Comparison of ENCODE assay signal across 9 cellular contexts in genomic region chr10:30456262-30456661, GRCh38. TPM values are rescaled to one million over a fixed set of nuclear protein-coding genes. Genes with fewer than 3 reads are reported as not detected.
DNase-seq lines count a peak whose midpoint lies in the region; ATAC-seq, FAIRE-seq and TF ChIP-seq lines count a peak whose summit lies in the region.
"Had no signal": no experiment of that assay in that cellular context is flagged by ENCODE, and none has a peak within 500 bp of the region (broad histone marks: within the 10 kb centered on the region; RNA-seq: fewer than 3 reads in every experiment).

No MANE protein-coding gene starts in this region.

- H3K4me1 ChIP-seq in skeletal muscle tissue (ENCODE audit: control insufficient read depth in 3 of 3, insufficient read depth in 3 of 3, low read length in 3 of 3) (peaks cover 27 to 41% (median 30%) of the 10 kb centered on the region in 3 donors), kidney (ENCODE audit: control insufficient read depth in 1 of 2, insufficient read depth in 1 of 2, low read depth in 1 of 2, low read length in 2 of 2) (peaks cover 0 to 15% of the 10 kb centered on the region in 2 donors)

- H3K27ac ChIP-seq in skeletal muscle tissue (ENCODE audit: low read depth, low read length) (peak overlapping the region; percentile 74), kidney (ENCODE audit: low read depth in 2 of 2, low read length in 2 of 2) (peak overlapping the region in 1 of 2 donors; percentile 84)

- no peak for TF ChIP-seq CTCF in kidney (IDR thresholded peaks at IDR 0.05; ENCODE audit: borderline replicate concordance, extremely low read depth, insufficient read depth)

- H3K36me3 Mint-ChIP-seq in activated naive CD8-positive, alpha-beta T cell, result peaks cover 12% of the 10 kb centered on the region

- H3K9me3 Mint-ChIP-seq in activated naive CD8-positive, alpha-beta T cell (ENCODE audit: low read depth), result no peaks in the 10 kb centered on the region

- no peak for FAIRE-seq in kidney (lab: Jason Lieb, UNC)
- FAIRE-seq: TTC549 had no signal

- H3K27me3 Mint-ChIP-seq in activated naive CD8-positive, alpha-beta T cell, result no peaks in the 10 kb centered on the region

- H3K4me3 Mint-ChIP-seq in activated naive CD8-positive, alpha-beta T cell, result peak overlapping the region; percentile 57

- H3K9me3 ChIP-seq in skeletal muscle tissue (ENCODE audit: control insufficient read depth in 3 of 3, low read length in 3 of 3) (no peaks in the 10 kb centered on the region), kidney (ENCODE audit: control insufficient read depth in 1 of 2, low read length in 2 of 2) (no peaks in the 10 kb centered on the region)

- peak overlapping the region; percentile 43 for H3K27ac Mint-ChIP-seq in activated naive CD8-positive, alpha-beta T cell

- peak overlapping the region in 1 of 3 donors; percentile 29 for H3K4me3 ChIP-seq in skeletal muscle tissue (ENCODE audit: low read length in 3 of 3)
- no peak overlapping the region for H3K4me3 ChIP-seq in kidney (ENCODE audit: low read length in 2 of 2)

- H3K36me3 ChIP-seq in skeletal muscle tissue (ENCODE audit: control insufficient read depth in 3 of 3, insufficient read depth in 3 of 3, low read length in 3 of 3) (peaks cover 27 to 53% (median 40%) of the 10 kb centered on the region in 3 donors), kidney (ENCODE audit: control insufficient read depth in 1 of 2, insufficient read depth in 2 of 2, low read length in 2 of 2) (peaks cover 16 to 17% of the 10 kb centered on the region in 2 donors)

- peak; percentile 76 for ATAC-seq in HG03378 (IDR thresholded peaks at IDR 0.05; ENCODE audit: unreplicated experiment)

- peaks cover 20% of the 10 kb centered on the region for H3K4me1 Mint-ChIP-seq in activated naive CD8-positive, alpha-beta T cell (ENCODE audit: low read depth)

- peak; percentile 30 for DNase-seq in stimulated activated CD4-positive, alpha-beta T cell treated with anti-CD3 and anti-CD28 coated beads, Interleukin-15, amount 100 ng/mL, for 24 hours
- no peak for DNase-seq in stimulated activated CD4-positive, alpha-beta T cell treated with anti-CD3 and anti-CD28 coated beads, Interleukin-2, amount 100 ng/mL, for 24 hours
- DNase-seq in kidney (no peak), NCI-H2196 treated with DMSO at 0.1 percent for 48 hours (lab: John Stamatoyannopoulos, UW; ENCODE audit: unreplicated experiment) (no peak), OCI-M2 (lab: John Stamatoyannopoulos, UW; ENCODE audit: unreplicated experiment) (no peak)

- H3K9ac ChIP-seq in skeletal muscle tissue (ENCODE audit: low read depth in 1 of 3, low read length in 3 of 3) (peak overlapping the region in 1 of 3 donors; percentile 10), kidney (ENCODE audit: low read length in 2 of 2) (no peak overlapping the region)

- intact Hi-C loops in kidney (cut with DNase I), result no loop called here

- no peaks in the 10 kb centered on the region for H3K27me3 ChIP-seq in skeletal muscle tissue (ENCODE audit: control insufficient read depth in 3 of 3, insufficient read depth in 3 of 3, low read length in 3 of 3)

RNA-seq across cellular contexts. Expression of gene MAP3K8, which starts 22.3 kb away (rescaled TPM):
- total RNA-seq in skeletal muscle tissue (16.7 TPM), kidney (41.6 TPM)
- 6.7 TPM for polyA plus RNA-seq in kidney (ENCODE audit: insufficient read depth, low read depth, low replicate concordance)
